Comparison of ENCODE assay signal across 1 cellular context in the genomic region with DNA sequence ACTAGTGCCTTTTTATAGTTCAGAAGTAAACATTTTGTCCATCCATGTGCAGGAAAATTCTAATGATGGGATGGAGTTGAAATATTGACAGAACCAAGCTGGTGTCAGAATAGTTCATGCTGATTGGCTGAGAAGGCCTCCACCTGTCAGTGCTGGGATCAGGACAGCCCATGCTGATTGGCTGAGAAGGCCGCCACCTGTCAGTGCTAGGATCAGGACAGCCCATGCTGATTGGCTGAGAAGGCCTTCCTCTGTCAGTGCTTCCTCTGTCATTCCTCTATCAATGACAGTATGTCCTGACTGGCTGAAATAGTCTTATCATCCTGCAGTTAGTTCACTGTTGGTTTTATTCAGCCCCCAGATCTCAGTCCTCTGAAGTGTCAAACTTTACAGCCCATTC.
TF ChIP-seq lines count a peak whose summit lies in the region.

No MANE protein-coding gene starts in this region.

TF ChIP-seq in K562, 482 proteins besides CTCF, POLR2A, EP300 and RAD21:
- TF ChIP-seq, protein P1, sequence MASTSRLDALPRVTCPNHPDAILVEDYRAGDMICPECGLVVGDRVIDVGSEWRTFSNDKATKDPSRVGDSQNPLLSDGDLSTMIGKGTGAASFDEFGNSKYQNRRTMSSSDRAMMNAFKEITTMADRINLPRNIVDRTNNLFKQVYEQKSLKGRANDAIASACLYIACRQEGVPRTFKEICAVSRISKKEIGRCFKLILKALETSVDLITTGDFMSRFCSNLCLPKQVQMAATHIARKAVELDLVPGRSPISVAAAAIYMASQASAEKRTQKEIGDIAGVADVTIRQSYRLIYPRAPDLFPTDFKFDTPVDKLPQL (IDR thresholded peaks at IDR 0.05; ENCODE audit: extremely low read depth, insufficient read length), result no peak
- TF ChIP-seq DDX20 (tag; IDR thresholded peaks at IDR 0.05; ENCODE audit: low read depth) (no peak), PKNOX1 (IDR thresholded peaks at IDR 0.05) (peak; percentile 74), NFYB (IDR thresholded peaks at IDR 0.05; ENCODE audit: extremely low read depth, insufficient read length) (peak; percentile 76), ATF1 (CRISPR knock-in tag; IDR thresholded peaks at IDR 0.05) (no peak), ATF1 (tag; IDR thresholded peaks at IDR 0.05) (no peak), THRA (IDR thresholded peaks at IDR 0.05) (no peak), FOS (IDR thresholded peaks at IDR 0.05; ENCODE audit: extremely low read depth, insufficient read length) (peak; percentile 15)
